In the genomic region with DNA sequence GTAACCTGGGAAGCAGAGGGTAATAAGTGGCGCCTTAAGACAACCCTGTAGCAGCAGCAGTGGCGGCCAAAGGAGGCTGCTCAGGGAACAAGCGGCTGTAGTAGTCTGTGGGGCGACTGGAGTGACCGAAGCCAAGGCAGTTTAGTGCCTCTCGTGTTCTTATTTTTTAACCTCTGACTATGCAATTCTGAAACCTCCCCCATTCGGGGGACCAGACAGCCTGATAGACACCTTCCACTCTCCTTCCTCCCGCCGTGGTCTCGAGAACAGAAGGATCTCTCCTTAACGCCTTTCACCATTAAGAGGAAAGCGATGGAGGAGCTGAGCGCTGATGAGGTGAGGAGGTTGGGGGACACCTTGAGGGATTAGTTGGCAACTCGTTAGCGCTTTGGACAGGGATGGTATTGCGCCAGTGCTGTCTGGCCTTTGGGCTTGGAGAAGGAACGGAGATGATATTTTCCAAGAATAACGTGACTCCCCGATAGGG, we compare ENCODE assay signal across 9 cellular contexts. TPM values are rescaled to one million over a fixed set of nuclear protein-coding genes. Genes with fewer than 3 reads are reported as not detected.
DNase-seq lines count a peak whose midpoint lies in the region; ATAC-seq and TF ChIP-seq lines count a peak whose summit lies in the region.
"Had no signal": no experiment of that assay in that cellular context is flagged by ENCODE, and none has a peak within 500 bp of the region (broad histone marks: within the 10 kb centered on the region; RNA-seq: fewer than 3 reads in every experiment).

No MANE protein-coding gene starts in this region.

- H3K9ac ChIP-seq in OCI-LY1 (ENCODE audit: low read length) (peak overlapping the region; percentile 80), stomach smooth muscle (ENCODE audit: low read length in 2 of 2) (peak overlapping the region; percentile 91 to 94)

- H3K27me3 Mint-ChIP-seq in central memory CD8-positive, alpha-beta T cell: no peaks in the 10 kb centered on the region

- H3K9me3 ChIP-seq in OCI-LY1 (ENCODE audit: low read length) (no peaks in the 10 kb centered on the region), right lobe of liver (no peaks in the 10 kb centered on the region), stomach smooth muscle (ENCODE audit: control insufficient read depth in 2 of 2, low read length in 2 of 2) (no peaks in the 10 kb centered on the region)

- intact Hi-C loops in right lobe of liver (cut with DNase I): loop anchor here in 1 of 2 donors (10.0 kb wide), 1 partner anchor 159 kb away; no protein-coding TSS in a partner anchor

- no peaks in the 10 kb centered on the region for H3F3A ChIP-seq in OCI-LY1 (ENCODE audit: insufficient read depth, low read length)

- H4K20me1 ChIP-seq in OCI-LY1 (ENCODE audit: insufficient read depth, low read length): no peaks in the 10 kb centered on the region

- peak overlapping the region; percentile 96 for H3K4me3 Mint-ChIP-seq in central memory CD8-positive, alpha-beta T cell

- peaks cover 18% of the 10 kb centered on the region for H3K36me3 ChIP-seq in OCI-LY1 (ENCODE audit: insufficient read depth, low read length)
- peaks cover 0 to 10% (median 0%) of the 10 kb centered on the region in 4 donors for H3K36me3 ChIP-seq in right lobe of liver
- H3K36me3 ChIP-seq in stomach smooth muscle (ENCODE audit: control insufficient read depth in 2 of 2, insufficient read depth in 2 of 2, low read length in 2 of 2): peaks cover 3% of the 10 kb centered on the region in 2 donors

- no peak overlapping the region for H2AFZ ChIP-seq in OCI-LY1 (ENCODE audit: low read length)

- H3K27me3 ChIP-seq in OCI-LY1 (ENCODE audit: insufficient read depth, low read length) (no peaks in the 10 kb centered on the region), right lobe of liver (no peaks in the 10 kb centered on the region), stomach smooth muscle (ENCODE audit: control insufficient read depth in 1 of 2, insufficient read depth in 2 of 2, low read length in 2 of 2) (no peaks in the 10 kb centered on the region)

- TF ChIP-seq POLR2A in right lobe of liver (IDR thresholded peaks at IDR 0.05): no peak

- WGBS in right lobe of liver (ENCODE audit: insufficient coverage, low coverage, low lambda C conversion rate, missing lambda C conversion rate): 1% methylated on average over 18 of the region's 19 CpGs

- peak overlapping the region; percentile 90 for H3K27ac Mint-ChIP-seq in central memory CD8-positive, alpha-beta T cell (ENCODE audit: low read depth)

- DNase-seq in AG09309 (ENCODE audit: low read depth) (no peak), GM12864 (ENCODE audit: low read depth) (no peak), right lobe of liver (peak in 2 of 3 donors; percentile 32 to 56), NCI-H1694 treated with DMSO at 0.1 percent for 48 hours (lab: John Stamatoyannopoulos, UW) (no peak)
- peak in 1 of 2 donors; percentile 15 for DNase-seq in central memory CD8-positive, alpha-beta T cell (ENCODE audit: low spot score in 2 of 2)

- H3K4me1 Mint-ChIP-seq in central memory CD8-positive, alpha-beta T cell: peaks cover 28% of the 10 kb centered on the region

- H3K36me3 Mint-ChIP-seq in central memory CD8-positive, alpha-beta T cell (ENCODE audit: insufficient read depth): peaks cover 23% of the 10 kb centered on the region

- peak; percentile 18 for ATAC-seq in HG03025 (IDR thresholded peaks at IDR 0.05; ENCODE audit: low FRiP score, unreplicated experiment)
- peak; percentile 45 for ATAC-seq in central memory CD8-positive, alpha-beta T cell (replicated peaks; ENCODE audit: extremely low read depth, poor library complexity, severe bottlenecking)
- ATAC-seq in right lobe of liver: peak; percentile 24 to 50 (median 48)

- H3K79me2 ChIP-seq in OCI-LY1 (ENCODE audit: insufficient read depth, low read length): peaks cover 38% of the 10 kb centered on the region

- peak overlapping the region; percentile 94 for H3K4me3 ChIP-seq in AG09309 (ENCODE audit: control insufficient read depth, low read depth, low read length)
- peak overlapping the region; percentile 91 for H3K4me3 ChIP-seq in GM12864 (ENCODE audit: low read depth, low read length)
- H3K4me3 ChIP-seq in OCI-LY1 (ENCODE audit: low read depth, low read length, poor library complexity, severe bottlenecking): peak overlapping the region; percentile 80
- peak overlapping the region; percentile 97 to 100 (median 99) for H3K4me3 ChIP-seq in right lobe of liver
- H3K4me3 ChIP-seq in stomach smooth muscle (ENCODE audit: low read length in 2 of 2): peak overlapping the region; percentile 99 to 100

- no peaks in the 10 kb centered on the region for H3K9me3 Mint-ChIP-seq in central memory CD8-positive, alpha-beta T cell

- H3K27ac ChIP-seq in OCI-LY1 (ENCODE audit: low read depth, low read length, poor library complexity, severe bottlenecking): peak overlapping the region; percentile 78
- peak overlapping the region; percentile 87 to 91 (median 88) for H3K27ac ChIP-seq in right lobe of liver
- peak overlapping the region; percentile 93 for H3K27ac ChIP-seq in stomach smooth muscle (ENCODE audit: low read length)

- H3K4me2 ChIP-seq in OCI-LY1 (ENCODE audit: low read length): peak overlapping the region; percentile 86

- TF ChIP-seq CTCF in AG09309 (IDR thresholded peaks at IDR 0.05; ENCODE audit: control insufficient read depth, insufficient read depth, low read depth, low read length, missing control alignments): no peak
- TF ChIP-seq CTCF in GM12864 (IDR thresholded peaks at IDR 0.05; ENCODE audit: low read depth, low read length, missing control alignments): peak; percentile 23
- TF ChIP-seq CTCF in OCI-LY1 (IDR thresholded peaks at IDR 0.05; ENCODE audit: low read length): no peak
- no peak for TF ChIP-seq CTCF in right lobe of liver (IDR thresholded peaks at IDR 0.05)

- H3K4me1 ChIP-seq in OCI-LY1 (ENCODE audit: insufficient read depth, low read length, severe bottlenecking) (peaks cover 25% of the 10 kb centered on the region), right lobe of liver (peaks cover 0 to 18% (median 2%) of the 10 kb centered on the region in 4 donors), stomach smooth muscle (ENCODE audit: control insufficient read depth, insufficient read depth, low read length) (peaks cover 5% of the 10 kb centered on the region)

- H3K9me2 ChIP-seq in OCI-LY1 (ENCODE audit: low read depth, low read length): no peaks in the 10 kb centered on the region

RNA-seq across cellular contexts. Expression of gene UBE4B, which starts 0.6 kb away (rescaled TPM):
- 10 to 100 TPM; 11.4 to 27.9 (median 22.6) TPM for total RNA-seq in right lobe of liver

RNA-seq across cellular contexts. Expression of gene RBP7, which starts 36.4 kb away (rescaled TPM):
- 1 to 10 TPM; 1.7 to 5.1 (median 3.0) TPM for total RNA-seq in right lobe of liver
- total RNA-seq: T-helper 1 cell treated with Interleukin-12 subunit alpha and Interleukin-12 subunit beta and Interleukin-4 antibody, amounts not matched to agents 30 ng/mL and 1 ng/mL, for 36 hours had no signal

Comparison
In these comparisons a context has a peak if more than half of its experiments do, and no peak if none do; other contexts are left out.
1. DNase-seq: peak in right lobe of liver (2 of 3); none in AG09309 (single experiment), GM12864 (single experiment) and NCI-H1694 treated with DMSO at 0.1 percent for 48 hours (single experiment).
2. Peak in every context shown above with its lines, with median percentiles within 50 percentile points of each other: H3K4me3 ChIP-seq, ATAC-seq and H3K27ac ChIP-seq.